In the genomic region with DNA sequence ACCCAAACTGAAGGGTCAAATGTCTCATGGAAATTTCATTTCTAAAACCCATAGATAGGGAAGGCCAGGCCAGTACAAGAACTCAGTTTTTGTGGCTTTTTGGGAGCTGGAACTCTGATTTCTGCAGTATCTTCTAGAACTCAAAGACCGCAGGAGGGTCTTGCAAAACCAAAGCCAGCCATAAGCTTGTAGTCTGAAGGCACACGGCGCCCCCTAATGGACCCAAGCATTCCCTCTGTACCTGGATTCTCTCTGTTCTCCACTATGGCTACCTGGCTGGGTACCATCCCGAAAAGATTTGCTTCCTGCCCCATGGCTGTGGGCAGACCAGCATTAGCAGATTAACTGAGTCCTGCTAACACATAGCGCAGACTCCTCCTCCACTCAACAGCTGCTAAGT, we compare ENCODE assay signal across 8 cellular contexts.
DNase-seq lines count a peak whose midpoint lies in the region; ATAC-seq and TF ChIP-seq lines count a peak whose summit lies in the region.

No MANE protein-coding gene starts in this region.

- no peak overlapping the region for H3K4me2 ChIP-seq in OCI-LY7 (ENCODE audit: low read length)

- no peaks in the 10 kb centered on the region for H3K9me2 ChIP-seq in OCI-LY7 (ENCODE audit: insufficient read depth, low read length)

- H2AFZ ChIP-seq in OCI-LY7 (ENCODE audit: low read length) = no peak overlapping the region

- no TSS peak for BruUV-seq in OCI-LY7 (replicated peaks; lab: Mats Ljungman, UMichigan)

- H3K27me3 Mint-ChIP-seq in stimulated activated naive B cell treated with anti-CD40 and anti-IgM and Interleukin-4, amounts not matched to agents 10 μg/mL and 1 μg/mL and 100 μg/mL, for 72 hours = peaks cover 25 to 34% of the 10 kb centered on the region in 2 donors

- H3K4me3 ChIP-seq in AG10803 (ENCODE audit: low read length) (no peak overlapping the region), HEK293 (ENCODE audit: low read depth, low read length) (no peak overlapping the region), OCI-LY7 (ENCODE audit: low read depth, low read length, poor library complexity, severe bottlenecking) (no peak overlapping the region)

- POLR2A ChIA-PET in HEK293 (lab: Yijun Ruan, JAX) (no interaction called here), OCI-LY7 (lab: Charles Lee) (no interaction called here)

- H3K36me3 Mint-ChIP-seq in stimulated activated naive B cell treated with anti-CD40 and anti-IgM and Interleukin-4, amounts not matched to agents 10 μg/mL and 1 μg/mL and 100 μg/mL, for 72 hours = no peaks in the 10 kb centered on the region

- no peak overlapping the region for H3K4me3 Mint-ChIP-seq in stimulated activated naive B cell treated with anti-CD40 and anti-IgM and Interleukin-4, amounts not matched to agents 10 μg/mL and 1 μg/mL and 100 μg/mL, for 72 hours

- peak; percentile 61 for TF ChIP-seq CTCF in AG10803 (conservative IDR thresholded peaks at IDR 0.05; ENCODE audit: low read length)
- TF ChIP-seq CTCF in HEK293 (tag by site-specific recombination; IDR thresholded peaks at IDR 0.05) = 0 out of 2 replicates have a peak, but pooled peaks have one; percentile 21
- TF ChIP-seq CTCF in OCI-LY7 (conservative IDR thresholded peaks at IDR 0.05; ENCODE audit: low read length) = peak; percentile 64

- CTCF ChIA-PET in HEK293 (lab: Yijun Ruan, JAX) = interaction anchor here (0.6 to 8.0 kb wide), 51 partner anchors 10 to 1815 kb away, joined by 3 to 98 read pairs (median 4); no protein-coding TSS in a partner anchor
- CTCF ChIA-PET in OCI-LY7 (lab: Charles Lee; ENCODE audit: unreplicated experiment) = no interaction called here

- no peaks in the 10 kb centered on the region for H3K36me3 ChIP-seq in HEK293 (ENCODE audit: control insufficient read depth in 2 of 2, insufficient read depth in 1 of 2, low read length in 2 of 2)
- no peaks in the 10 kb centered on the region for H3K36me3 ChIP-seq in OCI-LY7 (ENCODE audit: insufficient read depth, low read length)

- no peak overlapping the region for H3K27ac Mint-ChIP-seq in stimulated activated naive B cell treated with anti-CD40 and anti-IgM and Interleukin-4, amounts not matched to agents 10 μg/mL and 1 μg/mL and 100 μg/mL, for 72 hours

- peaks cover 7 to 9% of the 10 kb centered on the region in 2 donors for H3K4me1 Mint-ChIP-seq in stimulated activated naive B cell treated with anti-CD40 and anti-IgM and Interleukin-4, amounts not matched to agents 10 μg/mL and 1 μg/mL and 100 μg/mL, for 72 hours

- no peaks in the 10 kb centered on the region for H3K79me2 ChIP-seq in OCI-LY7 (ENCODE audit: insufficient read depth, low read depth, low read length)

- peak; percentile 48 for DNase-seq in AG10803 (ENCODE audit: low read depth)
- peak; percentile 6 for DNase-seq in OCI-LY7 (ENCODE audit: low spot score)
- peak; percentile 3 for DNase-seq in glomerular visceral epithelial cell (ENCODE audit: extremely low spot score)
- no peak for DNase-seq in stimulated activated naive B cell treated with anti-CD40 and anti-IgM and Interleukin-4, amounts not matched to agents 10 μg/mL and 1 μg/mL and 100 μg/mL, for 72 hours
- DNase-seq in occipital lobe (lab: John Stamatoyannopoulos, UW) = no peak

- H3K9me3 ChIP-seq in HEK293 (ENCODE audit: control insufficient read depth, insufficient read depth, low read depth, low read length) (no peaks in the 10 kb centered on the region), OCI-LY7 (ENCODE audit: low read length) (no peaks in the 10 kb centered on the region)

- no peak overlapping the region for H3K27ac ChIP-seq in HEK293 (ENCODE audit: extremely low read depth, low read depth, low read length)
- H3K27ac ChIP-seq in OCI-LY7 (ENCODE audit: low read depth, low read length, poor library complexity, severe bottlenecking) = no peak overlapping the region

- H4K20me1 ChIP-seq in OCI-LY7 (ENCODE audit: insufficient read depth, low read length) = no peaks in the 10 kb centered on the region

- peaks cover 7% of the 10 kb centered on the region for H3K4me1 ChIP-seq in HEK293 (ENCODE audit: control insufficient read depth, insufficient read depth, low read length)
- H3K4me1 ChIP-seq in OCI-LY7 (ENCODE audit: insufficient read depth, low read length, poor library complexity, severe bottlenecking) = no peaks in the 10 kb centered on the region

- ATAC-seq in stimulated activated naive B cell treated with anti-CD40 and anti-IgM and Interleukin-4, amounts not matched to agents 10 μg/mL and 1 μg/mL and 100 μg/mL, for 72 hours (replicated peaks) = peak; percentile 50 to 55
- ATAC-seq in HG02870 (IDR thresholded peaks at IDR 0.05; ENCODE audit: unreplicated experiment) (no peak), HG03196 (IDR thresholded peaks at IDR 0.05; ENCODE audit: unreplicated experiment) (no peak)

- intact Hi-C loops in OCI-LY7 (cut with micrococcal nuclease; ENCODE audit: unreplicated experiment) = loop anchor here (2.0 kb wide), 1 partner anchor 1255 kb away; no protein-coding TSS in a partner anchor

- no peaks in the 10 kb centered on the region for H3K9me3 Mint-ChIP-seq in stimulated activated naive B cell treated with anti-CD40 and anti-IgM and Interleukin-4, amounts not matched to agents 10 μg/mL and 1 μg/mL and 100 μg/mL, for 72 hours

TF ChIP-seq in HEK293, 187 proteins besides CTCF, POLR2A, EP300 and RAD21:
- TF ChIP-seq ZNF654 (tag by site-specific recombination; IDR thresholded peaks at IDR 0.05; ENCODE audit: low read depth) (peak; percentile 54), OVOL3 (tag by site-specific recombination; IDR thresholded peaks at IDR 0.05) (no peak)

Comparison
In these comparisons a context has a peak if more than half of its experiments do, and no peak if none do; other contexts are left out.
1. DNase-seq: peak in AG10803 (single experiment), OCI-LY7 (single experiment) and glomerular visceral epithelial cell (single experiment); none in stimulated activated naive B cell treated with anti-CD40 and anti-IgM and Interleukin-4, amounts not matched to agents 10 μg/mL and 1 μg/mL and 100 μg/mL, for 72 hours (single experiment) and occipital lobe (single experiment).
2. ATAC-seq: peak in stimulated activated naive B cell treated with anti-CD40 and anti-IgM and Interleukin-4, amounts not matched to agents 10 μg/mL and 1 μg/mL and 100 μg/mL, for 72 hours (2 of 2); none in HG02870 (single experiment) and HG03196 (single experiment).
3. Peak in every context shown above with its lines, with median percentiles within 50 percentile points of each other: CTCF ChIP-seq.